Comparison of ENCODE assay signal across 4 cellular contexts in the genomic region with DNA sequence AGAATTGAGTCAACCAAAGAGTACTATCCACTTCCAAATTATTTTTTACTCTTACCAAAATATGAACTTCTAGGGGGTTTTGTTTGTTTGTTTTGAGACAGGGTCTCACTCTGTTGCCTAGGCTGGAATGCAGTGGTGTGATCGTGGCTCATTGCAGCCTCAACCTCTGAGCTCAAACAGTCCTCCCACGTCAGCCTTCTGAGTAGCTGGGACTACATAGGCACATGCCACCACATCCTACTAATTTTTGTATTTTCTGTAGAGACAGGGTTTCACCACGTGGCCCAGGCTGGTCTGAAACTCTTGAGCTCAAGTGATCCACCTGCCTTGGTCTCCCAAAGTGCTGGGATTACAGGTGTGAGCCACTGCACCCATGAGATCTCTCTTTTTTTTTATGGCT. TPM values are rescaled to one million over a fixed set of nuclear protein-coding genes. Genes with fewer than 3 reads are reported as not detected.
DNase-seq lines count a peak whose midpoint lies in the region; ATAC-seq and TF ChIP-seq lines count a peak whose summit lies in the region.
"Not testable (repeated sequence)": the region's sequence is repeated elsewhere in the genome, so short reads cannot be mapped to it uniquely, and the experiment has no call there.

No MANE protein-coding gene starts in this region.

- H3K4me3 Mint-ChIP-seq in activated CD4-positive, alpha-beta memory T cell treated with anti-CD3 and anti-CD28 coated beads for 36 hours; activated T-helper 17 cell treated with anti-CD3 and anti-CD28 coated beads, Interleukin-2, amount 50 U/mL, for 72 hours: not testable (repeated sequence)

- TF ChIP-seq POLR2A in esophagus muscularis mucosa (IDR thresholded peaks at IDR 0.05; ENCODE audit: low read depth), result not testable (repeated sequence)

- WGBS in esophagus muscularis mucosa, result 86% methylated on average over 3 of the region's 3 CpGs

- H3K9me3 Mint-ChIP-seq in activated CD4-positive, alpha-beta memory T cell treated with anti-CD3 and anti-CD28 coated beads for 36 hours; activated T-helper 17 cell treated with anti-CD3 and anti-CD28 coated beads, Interleukin-2, amount 50 U/mL, for 72 hours: not testable (repeated sequence)

- H3K9me2 ChIP-seq in Karpas-422 (replicated peaks; ENCODE audit: insufficient read depth, low read length), result not testable (repeated sequence)

- not testable (repeated sequence) for H3K79me2 ChIP-seq in Karpas-422 (ENCODE audit: low read length)

- H3K4me3 ChIP-seq in Karpas-422 (ENCODE audit: low read length); esophagus muscularis mucosa: not testable (repeated sequence)

- not testable (repeated sequence) for H3K27ac Mint-ChIP-seq in activated CD4-positive, alpha-beta memory T cell treated with anti-CD3 and anti-CD28 coated beads for 36 hours; activated T-helper 17 cell treated with anti-CD3 and anti-CD28 coated beads, Interleukin-2, amount 50 U/mL, for 72 hours

- H3K36me3 ChIP-seq in Karpas-422 (ENCODE audit: insufficient read depth, low read length); esophagus muscularis mucosa: not testable (repeated sequence)

- not testable (repeated sequence) for H4K20me1 ChIP-seq in Karpas-422 (ENCODE audit: insufficient read depth, low read depth, low read length)

- not testable (repeated sequence) for H3K27me3 Mint-ChIP-seq in activated CD4-positive, alpha-beta memory T cell treated with anti-CD3 and anti-CD28 coated beads for 36 hours; activated T-helper 17 cell treated with anti-CD3 and anti-CD28 coated beads, Interleukin-2, amount 50 U/mL, for 72 hours

- H3K4me2 ChIP-seq in Karpas-422 (ENCODE audit: low read depth, low read length, poor library complexity, severe bottlenecking), result not testable (repeated sequence)

- TF ChIP-seq EP300 in esophagus muscularis mucosa (IDR thresholded peaks at IDR 0.05), result not testable (repeated sequence)

- H3K9me3 ChIP-seq in Karpas-422 (ENCODE audit: low read length); esophagus muscularis mucosa: not testable (repeated sequence)

- H3K27ac ChIP-seq in Karpas-422 (ENCODE audit: low read length); esophagus muscularis mucosa (replicated peaks in 1 of 4): not testable (repeated sequence)

- H3K4me1 Mint-ChIP-seq in activated CD4-positive, alpha-beta memory T cell treated with anti-CD3 and anti-CD28 coated beads for 36 hours (ENCODE audit: low read depth); activated T-helper 17 cell treated with anti-CD3 and anti-CD28 coated beads, Interleukin-2, amount 50 U/mL, for 72 hours: not testable (repeated sequence)

- H2AFZ ChIP-seq in Karpas-422 (ENCODE audit: low read length), result not testable (repeated sequence)

- POLR2A ChIA-PET in activated CD4-positive, alpha-beta memory T cell treated with anti-CD3 and anti-CD28 coated beads for 36 hours (lab: Charles Lee), result not testable (repeated sequence)

- intact Hi-C loops in activated CD4-positive, alpha-beta memory T cell treated with anti-CD3 and anti-CD28 coated beads for 36 hours (cut with micrococcal nuclease); esophagus muscularis mucosa (cut with DNase I): not testable (repeated sequence)

- ATAC-seq in activated T-helper 17 cell treated with anti-CD3 and anti-CD28 coated beads, Interleukin-2, amount 50 U/mL, for 72 hours (replicated peaks), result peak; percentile 59

- not testable (repeated sequence) for H3K27me3 ChIP-seq in Karpas-422 (ENCODE audit: low read length); esophagus muscularis mucosa

- H3K9ac ChIP-seq in Karpas-422 (ENCODE audit: low read length), result not testable (repeated sequence)

- CTCF ChIA-PET in activated CD4-positive, alpha-beta memory T cell treated with anti-CD3 and anti-CD28 coated beads for 36 hours (lab: Charles Lee), result not testable (repeated sequence)

- H3K36me3 Mint-ChIP-seq in activated CD4-positive, alpha-beta memory T cell treated with anti-CD3 and anti-CD28 coated beads for 36 hours, result peaks cover 14% of the 10 kb centered on the region
- not testable (repeated sequence) for H3K36me3 Mint-ChIP-seq in activated T-helper 17 cell treated with anti-CD3 and anti-CD28 coated beads, Interleukin-2, amount 50 U/mL, for 72 hours (ENCODE audit: low read depth)

- DNase-seq in Karpas-422, result peak; percentile 29
- DNase-seq in activated CD4-positive, alpha-beta memory T cell treated with anti-CD3 and anti-CD28 coated beads for 36 hours, result peak; percentile 22
- peak; percentile 12 for DNase-seq in esophagus muscularis mucosa (ENCODE audit: extremely low spot score)

- not testable (repeated sequence) for TF ChIP-seq CTCF in esophagus muscularis mucosa (IDR thresholded peaks at IDR 0.05)

- not testable (repeated sequence) for H3K4me1 ChIP-seq in Karpas-422 (ENCODE audit: low read length); esophagus muscularis mucosa

RNA-seq across cellular contexts. Expression of a gene that starts 7.4 kb away (rescaled TPM):
- total RNA-seq in Karpas-422 (2014; rRNA removed; shearing (Covaris generic); ENCODE audit: low replicate concordance), result 28.1 and 39.5 TPM in 2 replicates
- 100 to 1,000 TPM; 115 to 117 TPM for total RNA-seq in activated CD4-positive, alpha-beta memory T cell treated with anti-CD3 and anti-CD28 coated beads for 36 hours
- total RNA-seq in activated T-helper 17 cell treated with anti-CD3 and anti-CD28 coated beads, Interleukin-2, amount 50 U/mL, for 72 hours, result 10 to 100 TPM; 61.8 to 65.7 TPM
- total RNA-seq in esophagus muscularis mucosa, result 10 to 100 TPM; 23.9 to 62.7 (median 37.2) TPM
